18 cellular contexts compared by ENCODE assay signal in the genomic region with DNA sequence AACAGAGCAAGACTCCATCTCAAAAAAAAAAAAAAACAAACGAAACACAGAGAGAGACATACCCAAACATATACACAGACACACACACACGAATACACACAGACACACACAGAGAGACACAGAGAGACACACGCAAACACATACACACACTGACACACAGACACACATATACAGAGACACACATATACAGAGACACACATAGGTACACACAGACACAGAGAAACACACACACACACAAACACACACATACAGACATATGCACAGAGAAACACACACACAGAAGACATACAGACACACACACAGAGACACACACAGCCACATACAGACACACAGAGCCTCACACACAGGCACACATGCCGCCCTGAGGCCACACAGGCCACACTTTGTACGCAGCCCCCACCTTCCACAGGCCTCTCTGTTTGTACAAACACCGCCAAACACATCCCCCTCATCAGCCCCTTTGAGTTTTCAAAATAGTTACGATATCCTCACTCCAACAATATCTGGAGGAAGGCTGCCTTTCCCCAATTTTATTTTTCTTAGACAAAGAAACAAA. TPM values are rescaled to one million over a fixed set of nuclear protein-coding genes. Genes with fewer than 3 reads are reported as not detected.
DNase-seq lines count a peak whose midpoint lies in the region; ATAC-seq, FAIRE-seq and TF ChIP-seq lines count a peak whose summit lies in the region.
"Had no signal": no experiment of that assay in that cellular context is flagged by ENCODE, and none has a peak within 500 bp of the region (broad histone marks: within the 10 kb centered on the region; RNA-seq: fewer than 3 reads in every experiment).

No MANE protein-coding gene starts in this region.

- H3K9me3 ChIP-seq in mesodermal cell (ENCODE audit: control insufficient read depth, low read length) (no peaks in the 10 kb centered on the region), prostate gland (no peaks in the 10 kb centered on the region)
- H3K9me3 ChIP-seq: MG63, psoas muscle, upper lobe of right lung had no signal

- H3K4me3 Mint-ChIP-seq in stimulated activated naive CD8-positive, alpha-beta T cell treated with anti-CD3 and anti-CD28 coated beads, Interleukin-15, Interleukin-2, amounts not matched to agents 100 ng/mL and 50 ng/mL, for 24 hours, result no peak overlapping the region

- WGBS in mesodermal cell (ENCODE audit: insufficient coverage in 2 of 2), 2 experiments, result 81 to 87% methylated on average over 4 to 5 of the region's 7 CpGs
- 69% methylated on average over 7 of the region's 7 CpGs for WGBS in prostate gland

- no peak for TF ChIP-seq POLR2A in prostate gland (IDR thresholded peaks at IDR 0.05)
- no peak for TF ChIP-seq POLR2A in GM12891 (IDR thresholded peaks at IDR 0.05; ENCODE audit: low read depth, low read length)

- no peak for TF ChIP-seq CTCF in prostate gland (IDR thresholded peaks at IDR 0.05)

- no peak for FAIRE-seq in GM12891 (lab: Jason Lieb, UNC)
- FAIRE-seq: bronchial epithelial cell had no signal

- peaks cover 28% of the 10 kb centered on the region for H3K4me1 Mint-ChIP-seq in stimulated activated naive CD8-positive, alpha-beta T cell treated with anti-CD3 and anti-CD28 coated beads, Interleukin-15, Interleukin-2, amounts not matched to agents 100 ng/mL and 50 ng/mL, for 24 hours (ENCODE audit: low read depth)

- H3K4me3 ChIP-seq in mesodermal cell (ENCODE audit: extremely low read depth, insufficient read depth, low read length, poor library complexity, severe bottlenecking), result no peak overlapping the region
- no peak overlapping the region for H3K4me3 ChIP-seq in prostate gland
- H3K4me3 ChIP-seq: MG63, psoas muscle, upper lobe of right lung had no signal

- H3K27ac ChIP-seq in mesodermal cell (ENCODE audit: low read depth, low read length, severe bottlenecking) (peak overlapping the region; percentile 43), prostate gland (no peak overlapping the region)
- H3K27ac ChIP-seq: psoas muscle, upper lobe of right lung, VCaP had no signal

- peak overlapping the region; percentile 62 for H3K27ac Mint-ChIP-seq in stimulated activated naive CD8-positive, alpha-beta T cell treated with anti-CD3 and anti-CD28 coated beads, Interleukin-15, Interleukin-2, amounts not matched to agents 100 ng/mL and 50 ng/mL, for 24 hours
- H3K27ac Mint-ChIP-seq: activated T-cell treated with anti-CD3 and anti-CD28 coated beads, Interleukin-2, amount 50 U/mL, for 72 hours had no signal

- intact Hi-C loops in prostate gland (cut with DNase I), result no loop called here

- H3K4me1 ChIP-seq in mesodermal cell (ENCODE audit: control insufficient read depth, insufficient read depth, low read length, poor library complexity, severe bottlenecking) (no peaks in the 10 kb centered on the region), prostate gland (replicated peaks) (no peaks in the 10 kb centered on the region)
- H3K4me1 ChIP-seq: psoas muscle, upper lobe of right lung had no signal

- no peak for ATAC-seq in stimulated activated naive CD8-positive, alpha-beta T cell treated with anti-CD3 and anti-CD28 coated beads, Interleukin-15, Interleukin-2, amounts not matched to agents 100 U/mL and 50 U/mL, for 24 hours
- ATAC-seq in GM21529 (IDR thresholded peaks at IDR 0.05; ENCODE audit: unreplicated experiment) (no peak), GM18873 (IDR thresholded peaks at IDR 0.05; ENCODE audit: low FRiP score, unreplicated experiment) (no peak)

- H3K27me3 Mint-ChIP-seq in stimulated activated naive CD8-positive, alpha-beta T cell treated with anti-CD3 and anti-CD28 coated beads, Interleukin-15, Interleukin-2, amounts not matched to agents 100 ng/mL and 50 ng/mL, for 24 hours, result no peaks in the 10 kb centered on the region

- no peak for DNase-seq in stimulated activated naive CD8-positive, alpha-beta T cell treated with anti-CD3 and anti-CD28 coated beads, Interleukin-15, Interleukin-2, amounts not matched to agents 100 U/mL and 50 U/mL, for 24 hours
- DNase-seq in activated CD8-positive, alpha-beta memory T cell treated with anti-CD3 and anti-CD28 coated beads, Interleukin-2, amount 50 U/mL, for 48 hours, result peak; percentile 55
- no peak for DNase-seq in prostate gland (ENCODE audit: low spot score)
- no peak for DNase-seq in GM12891 (ENCODE audit: insufficient read length, low spot score)
- DNase-seq: AML-193, DMS79 treated with DMSO at 0.1 percent for 48 hours, foreskin melanocyte, MG63, psoas muscle, SIG-M5 had no signal

- H3K27me3 ChIP-seq in prostate gland (replicated peaks; ENCODE audit: insufficient read depth), result no peaks in the 10 kb centered on the region
- H3K27me3 ChIP-seq: MG63, upper lobe of right lung had no signal

- no peaks in the 10 kb centered on the region for H3K36me3 ChIP-seq in mesodermal cell (ENCODE audit: control insufficient read depth, insufficient read depth, low read length)
- no peaks in the 10 kb centered on the region for H3K36me3 ChIP-seq in prostate gland
- H3K36me3 ChIP-seq: MG63, upper lobe of right lung had no signal

- no peaks in the 10 kb centered on the region for H3K9me3 Mint-ChIP-seq in stimulated activated naive CD8-positive, alpha-beta T cell treated with anti-CD3 and anti-CD28 coated beads, Interleukin-15, Interleukin-2, amounts not matched to agents 100 ng/mL and 50 ng/mL, for 24 hours
- H3K9me3 Mint-ChIP-seq: activated T-cell treated with anti-CD3 and anti-CD28 coated beads, Interleukin-2, amount 50 U/mL, for 72 hours had no signal

- H3K36me3 Mint-ChIP-seq in stimulated activated naive CD8-positive, alpha-beta T cell treated with anti-CD3 and anti-CD28 coated beads, Interleukin-15, Interleukin-2, amounts not matched to agents 100 ng/mL and 50 ng/mL, for 24 hours (ENCODE audit: low read depth), result no peaks in the 10 kb centered on the region

TF ChIP-seq in GM12891, 5 proteins besides CTCF, POLR2A, EP300 and RAD21:
- TF ChIP-seq PAX5 (IDR thresholded peaks at IDR 0.05; ENCODE audit: insufficient read depth, low read length, severe bottlenecking) (no peak), POU2F2 (IDR thresholded peaks at IDR 0.05; ENCODE audit: low read depth, low read length) (no peak), SPI1 (IDR thresholded peaks at IDR 0.05; ENCODE audit: low read depth, low read length) (no peak), POLR2AphosphoS5 (IDR thresholded peaks at IDR 0.05; ENCODE audit: low read depth, low read length) (no peak), TAF1 (IDR thresholded peaks at IDR 0.05; ENCODE audit: low read depth, low read length) (no peak)
TF ChIP-seq in GM12891: peak in this region for 0.

RNA-seq across cellular contexts. Expression of gene ABCG1, which starts 57.5 kb away (rescaled TPM):
- 3.7 TPM for polyA plus RNA-seq in mesodermal cell (2013, experiment 1 of 2)
- 2.4 TPM for polyA plus RNA-seq in mesodermal cell (2013, experiment 2 of 2)
- 10 to 100 TPM; 22.7 to 28.3 TPM for total RNA-seq in prostate gland
- 2.5 TPM for polyA plus RNA-seq in GM12891 (2012; ENCODE audit: low read depth, missing spikeins)
